Comparison of ENCODE assay signal across 2 cellular contexts in the genomic region with DNA sequence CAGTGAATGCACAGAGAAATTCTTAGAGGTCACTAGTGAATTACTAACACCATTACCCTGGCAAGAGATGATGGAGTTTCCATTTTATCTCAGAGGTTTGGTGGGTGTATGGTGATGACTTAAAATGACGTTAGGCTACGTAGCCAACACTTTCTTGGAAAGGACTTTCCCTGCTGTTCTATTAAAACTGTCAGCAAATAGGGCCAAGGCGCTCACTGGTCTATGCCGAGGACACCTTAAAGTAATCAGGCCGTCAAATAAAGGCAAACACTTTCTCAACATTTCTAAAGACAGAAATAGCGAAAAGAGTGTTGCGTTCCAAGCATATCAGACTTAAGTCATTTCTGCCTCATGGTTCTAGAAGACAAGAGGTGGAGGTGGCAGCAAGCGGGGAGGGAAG.
TF ChIP-seq lines count a peak whose summit lies in the region.

No MANE protein-coding gene starts in this region.

TF ChIP-seq in SK-N-SH, 30 proteins besides CTCF, POLR2A, EP300 and RAD21 (continued from another document):
- TF ChIP-seq TEAD4 (IDR thresholded peaks at IDR 0.05; ENCODE audit: borderline replicate concordance, insufficient read depth) (no peak), SMC3 (IDR thresholded peaks at IDR 0.05; ENCODE audit: low read depth, low read length) (no peak), YY1 (IDR thresholded peaks at IDR 0.05; ENCODE audit: low read depth) (no peak), MXI1 (IDR thresholded peaks at IDR 0.05; ENCODE audit: low read depth, low read length) (no peak), ELF1 (IDR thresholded peaks at IDR 0.05) (no peak), NFIC (IDR thresholded peaks at IDR 0.05; ENCODE audit: borderline replicate concordance) (no peak), RXRA (IDR thresholded peaks at IDR 0.05; ENCODE audit: borderline replicate concordance, low read depth) (no peak), RCOR1 (IDR thresholded peaks at IDR 0.05; ENCODE audit: low read length) (no peak), RFX5 (IDR thresholded peaks at IDR 0.05; ENCODE audit: low read length) (no peak), POLR2AphosphoS5 (IDR thresholded peaks at IDR 0.05; ENCODE audit: low read depth, low read length) (no peak), JUND (IDR thresholded peaks at IDR 0.05) (no peak)
- TF ChIP-seq, protein P1, sequence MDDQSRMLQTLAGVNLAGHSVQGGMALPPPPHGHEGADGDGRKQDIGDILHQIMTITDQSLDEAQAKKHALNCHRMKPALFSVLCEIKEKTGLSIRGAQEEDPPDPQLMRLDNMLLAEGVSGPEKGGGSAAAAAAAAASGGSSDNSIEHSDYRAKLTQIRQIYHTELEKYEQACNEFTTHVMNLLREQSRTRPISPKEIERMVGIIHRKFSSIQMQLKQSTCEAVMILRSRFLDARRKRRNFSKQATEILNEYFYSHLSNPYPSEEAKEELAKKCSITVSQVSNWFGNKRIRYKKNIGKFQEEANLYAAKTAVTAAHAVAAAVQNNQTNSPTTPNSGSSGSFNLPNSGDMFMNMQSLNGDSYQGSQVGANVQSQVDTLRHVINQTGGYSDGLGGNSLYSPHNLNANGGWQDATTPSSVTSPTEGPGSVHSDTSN (IDR thresholded peaks at IDR 0.05) = no peak
- TF ChIP-seq, protein P2, sequence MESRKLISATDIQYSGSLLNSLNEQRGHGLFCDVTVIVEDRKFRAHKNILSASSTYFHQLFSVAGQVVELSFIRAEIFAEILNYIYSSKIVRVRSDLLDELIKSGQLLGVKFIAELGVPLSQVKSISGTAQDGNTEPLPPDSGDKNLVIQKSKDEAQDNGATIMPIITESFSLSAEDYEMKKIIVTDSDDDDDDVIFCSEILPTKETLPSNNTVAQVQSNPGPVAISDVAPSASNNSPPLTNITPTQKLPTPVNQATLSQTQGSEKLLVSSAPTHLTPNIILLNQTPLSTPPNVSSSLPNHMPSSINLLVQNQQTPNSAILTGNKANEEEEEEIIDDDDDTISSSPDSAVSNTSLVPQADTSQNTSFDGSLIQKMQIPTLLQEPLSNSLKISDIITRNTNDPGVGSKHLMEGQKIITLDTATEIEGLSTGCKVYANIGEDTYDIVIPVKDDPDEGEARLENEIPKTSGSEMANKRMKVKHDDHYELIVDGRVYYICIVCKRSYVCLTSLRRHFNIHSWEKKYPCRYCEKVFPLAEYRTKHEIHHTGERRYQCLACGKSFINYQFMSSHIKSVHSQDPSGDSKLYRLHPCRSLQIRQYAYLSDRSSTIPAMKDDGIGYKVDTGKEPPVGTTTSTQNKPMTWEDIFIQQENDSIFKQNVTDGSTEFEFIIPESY (IDR thresholded peaks at IDR 0.05; ENCODE audit: borderline replicate concordance, low read depth) = no peak
- TF ChIP-seq, protein P3, sequence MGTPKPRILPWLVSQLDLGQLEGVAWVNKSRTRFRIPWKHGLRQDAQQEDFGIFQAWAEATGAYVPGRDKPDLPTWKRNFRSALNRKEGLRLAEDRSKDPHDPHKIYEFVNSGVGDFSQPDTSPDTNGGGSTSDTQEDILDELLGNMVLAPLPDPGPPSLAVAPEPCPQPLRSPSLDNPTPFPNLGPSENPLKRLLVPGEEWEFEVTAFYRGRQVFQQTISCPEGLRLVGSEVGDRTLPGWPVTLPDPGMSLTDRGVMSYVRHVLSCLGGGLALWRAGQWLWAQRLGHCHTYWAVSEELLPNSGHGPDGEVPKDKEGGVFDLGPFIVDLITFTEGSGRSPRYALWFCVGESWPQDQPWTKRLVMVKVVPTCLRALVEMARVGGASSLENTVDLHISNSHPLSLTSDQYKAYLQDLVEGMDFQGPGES (IDR thresholded peaks at IDR 0.05; ENCODE audit: low read depth, low read length) = no peak
- TF ChIP-seq, protein P4, sequence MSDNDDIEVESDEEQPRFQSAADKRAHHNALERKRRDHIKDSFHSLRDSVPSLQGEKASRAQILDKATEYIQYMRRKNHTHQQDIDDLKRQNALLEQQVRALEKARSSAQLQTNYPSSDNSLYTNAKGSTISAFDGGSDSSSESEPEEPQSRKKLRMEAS (IDR thresholded peaks at IDR 0.05; ENCODE audit: low read depth) = no peak

TF ChIP-seq in SK-N-SH treated with all-trans-retinoic acid at 6 μM for 48 hours, 23 proteins besides CTCF, POLR2A, EP300 and RAD21 (continued from another document):
- TF ChIP-seq, protein P5, sequence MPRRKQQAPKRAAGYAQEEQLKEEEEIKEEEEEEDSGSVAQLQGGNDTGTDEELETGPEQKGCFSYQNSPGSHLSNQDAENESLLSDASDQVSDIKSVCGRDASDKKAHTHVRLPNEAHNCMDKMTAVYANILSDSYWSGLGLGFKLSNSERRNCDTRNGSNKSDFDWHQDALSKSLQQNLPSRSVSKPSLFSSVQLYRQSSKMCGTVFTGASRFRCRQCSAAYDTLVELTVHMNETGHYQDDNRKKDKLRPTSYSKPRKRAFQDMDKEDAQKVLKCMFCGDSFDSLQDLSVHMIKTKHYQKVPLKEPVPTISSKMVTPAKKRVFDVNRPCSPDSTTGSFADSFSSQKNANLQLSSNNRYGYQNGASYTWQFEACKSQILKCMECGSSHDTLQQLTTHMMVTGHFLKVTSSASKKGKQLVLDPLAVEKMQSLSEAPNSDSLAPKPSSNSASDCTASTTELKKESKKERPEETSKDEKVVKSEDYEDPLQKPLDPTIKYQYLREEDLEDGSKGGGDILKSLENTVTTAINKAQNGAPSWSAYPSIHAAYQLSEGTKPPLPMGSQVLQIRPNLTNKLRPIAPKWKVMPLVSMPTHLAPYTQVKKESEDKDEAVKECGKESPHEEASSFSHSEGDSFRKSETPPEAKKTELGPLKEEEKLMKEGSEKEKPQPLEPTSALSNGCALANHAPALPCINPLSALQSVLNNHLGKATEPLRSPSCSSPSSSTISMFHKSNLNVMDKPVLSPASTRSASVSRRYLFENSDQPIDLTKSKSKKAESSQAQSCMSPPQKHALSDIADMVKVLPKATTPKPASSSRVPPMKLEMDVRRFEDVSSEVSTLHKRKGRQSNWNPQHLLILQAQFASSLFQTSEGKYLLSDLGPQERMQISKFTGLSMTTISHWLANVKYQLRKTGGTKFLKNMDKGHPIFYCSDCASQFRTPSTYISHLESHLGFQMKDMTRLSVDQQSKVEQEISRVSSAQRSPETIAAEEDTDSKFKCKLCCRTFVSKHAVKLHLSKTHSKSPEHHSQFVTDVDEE (CRISPR knock-in tag; IDR thresholded peaks at IDR 0.05) = no peak
- TF ChIP-seq ESRRG (CRISPR knock-in tag; IDR thresholded peaks at IDR 0.05) (no peak), CSDC2 (CRISPR knock-in tag; IDR thresholded peaks at IDR 0.05) (no peak), PPARA (CRISPR knock-in tag; IDR thresholded peaks at IDR 0.05; ENCODE audit: borderline replicate concordance) (no peak), GLIS3 (CRISPR knock-in tag; IDR thresholded peaks at IDR 0.05) (no peak), ZFP3 (CRISPR knock-in tag; IDR thresholded peaks at IDR 0.05) (no peak), TCF4 (CRISPR knock-in tag; IDR thresholded peaks at IDR 0.05; ENCODE audit: borderline replicate concordance) (no peak), ISL1 (CRISPR knock-in tag; IDR thresholded peaks at IDR 0.05) (no peak), ZC3H10 (CRISPR knock-in tag; IDR thresholded peaks at IDR 0.05) (no peak)
- TF ChIP-seq, protein P6, sequence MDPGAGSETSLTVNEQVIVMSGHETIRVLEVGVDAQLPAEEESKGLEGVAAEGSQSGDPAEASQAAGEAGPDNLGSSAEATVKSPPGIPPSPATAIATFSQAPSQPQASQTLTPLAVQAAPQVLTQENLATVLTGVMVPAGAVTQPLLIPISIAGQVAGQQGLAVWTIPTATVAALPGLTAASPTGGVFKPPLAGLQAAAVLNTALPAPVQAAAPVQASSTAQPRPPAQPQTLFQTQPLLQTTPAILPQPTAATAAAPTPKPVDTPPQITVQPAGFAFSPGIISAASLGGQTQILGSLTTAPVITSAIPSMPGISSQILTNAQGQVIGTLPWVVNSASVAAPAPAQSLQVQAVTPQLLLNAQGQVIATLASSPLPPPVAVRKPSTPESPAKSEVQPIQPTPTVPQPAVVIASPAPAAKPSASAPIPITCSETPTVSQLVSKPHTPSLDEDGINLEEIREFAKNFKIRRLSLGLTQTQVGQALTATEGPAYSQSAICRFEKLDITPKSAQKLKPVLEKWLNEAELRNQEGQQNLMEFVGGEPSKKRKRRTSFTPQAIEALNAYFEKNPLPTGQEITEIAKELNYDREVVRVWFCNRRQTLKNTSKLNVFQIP (CRISPR knock-in tag; IDR thresholded peaks at IDR 0.05; ENCODE audit: borderline replicate concordance, low read depth) = no peak
- TF ChIP-seq, protein P7, sequence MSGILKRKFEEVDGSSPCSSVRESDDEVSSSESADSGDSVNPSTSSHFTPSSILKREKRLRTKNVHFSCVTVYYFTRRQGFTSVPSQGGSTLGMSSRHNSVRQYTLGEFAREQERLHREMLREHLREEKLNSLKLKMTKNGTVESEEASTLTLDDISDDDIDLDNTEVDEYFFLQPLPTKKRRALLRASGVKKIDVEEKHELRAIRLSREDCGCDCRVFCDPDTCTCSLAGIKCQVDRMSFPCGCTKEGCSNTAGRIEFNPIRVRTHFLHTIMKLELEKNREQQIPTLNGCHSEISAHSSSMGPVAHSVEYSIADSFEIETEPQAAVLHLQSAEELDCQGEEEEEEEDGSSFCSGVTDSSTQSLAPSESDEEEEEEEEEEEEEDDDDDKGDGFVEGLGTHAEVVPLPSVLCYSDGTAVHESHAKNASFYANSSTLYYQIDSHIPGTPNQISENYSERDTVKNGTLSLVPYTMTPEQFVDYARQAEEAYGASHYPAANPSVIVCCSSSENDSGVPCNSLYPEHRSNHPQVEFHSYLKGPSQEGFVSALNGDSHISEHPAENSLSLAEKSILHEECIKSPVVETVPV (CRISPR knock-in tag; IDR thresholded peaks at IDR 0.05) = no peak
- TF ChIP-seq, protein P8, sequence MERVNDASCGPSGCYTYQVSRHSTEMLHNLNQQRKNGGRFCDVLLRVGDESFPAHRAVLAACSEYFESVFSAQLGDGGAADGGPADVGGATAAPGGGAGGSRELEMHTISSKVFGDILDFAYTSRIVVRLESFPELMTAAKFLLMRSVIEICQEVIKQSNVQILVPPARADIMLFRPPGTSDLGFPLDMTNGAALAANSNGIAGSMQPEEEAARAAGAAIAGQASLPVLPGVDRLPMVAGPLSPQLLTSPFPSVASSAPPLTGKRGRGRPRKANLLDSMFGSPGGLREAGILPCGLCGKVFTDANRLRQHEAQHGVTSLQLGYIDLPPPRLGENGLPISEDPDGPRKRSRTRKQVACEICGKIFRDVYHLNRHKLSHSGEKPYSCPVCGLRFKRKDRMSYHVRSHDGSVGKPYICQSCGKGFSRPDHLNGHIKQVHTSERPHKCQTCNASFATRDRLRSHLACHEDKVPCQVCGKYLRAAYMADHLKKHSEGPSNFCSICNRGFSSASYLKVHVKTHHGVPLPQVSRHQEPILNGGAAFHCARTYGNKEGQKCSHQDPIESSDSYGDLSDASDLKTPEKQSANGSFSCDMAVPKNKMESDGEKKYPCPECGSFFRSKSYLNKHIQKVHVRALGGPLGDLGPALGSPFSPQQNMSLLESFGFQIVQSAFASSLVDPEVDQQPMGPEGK (CRISPR knock-in tag; IDR thresholded peaks at IDR 0.05; ENCODE audit: borderline replicate concordance) = no peak
